ENCODE assay signal across 1 cellular context in the genomic region with DNA sequence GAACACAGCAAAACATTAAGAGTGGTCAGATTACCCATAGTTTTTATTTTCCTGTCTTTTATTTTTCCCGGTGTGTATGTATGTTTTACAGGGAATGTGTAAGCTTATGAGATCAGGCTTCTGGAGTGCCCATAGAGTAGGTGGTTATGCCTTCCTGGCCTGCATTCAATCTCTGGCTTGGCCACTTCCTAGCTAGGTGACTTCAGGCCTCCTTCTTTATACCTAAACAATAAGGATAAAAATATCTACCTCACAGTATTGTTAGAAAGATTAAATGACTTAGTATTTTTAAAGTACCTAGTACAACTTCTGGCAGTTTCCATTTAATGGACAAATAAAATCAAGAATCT.
TF ChIP-seq lines count a peak whose summit lies in the region.

No MANE protein-coding gene starts in this region.

TF ChIP-seq in IMR-90, 13 proteins besides CTCF, POLR2A, EP300 and RAD21 (continued from another document):
- TF ChIP-seq, protein P1, sequence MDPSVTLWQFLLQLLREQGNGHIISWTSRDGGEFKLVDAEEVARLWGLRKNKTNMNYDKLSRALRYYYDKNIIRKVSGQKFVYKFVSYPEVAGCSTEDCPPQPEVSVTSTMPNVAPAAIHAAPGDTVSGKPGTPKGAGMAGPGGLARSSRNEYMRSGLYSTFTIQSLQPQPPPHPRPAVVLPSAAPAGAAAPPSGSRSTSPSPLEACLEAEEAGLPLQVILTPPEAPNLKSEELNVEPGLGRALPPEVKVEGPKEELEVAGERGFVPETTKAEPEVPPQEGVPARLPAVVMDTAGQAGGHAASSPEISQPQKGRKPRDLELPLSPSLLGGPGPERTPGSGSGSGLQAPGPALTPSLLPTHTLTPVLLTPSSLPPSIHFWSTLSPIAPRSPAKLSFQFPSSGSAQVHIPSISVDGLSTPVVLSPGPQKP (IDR thresholded peaks at IDR 0.05; ENCODE audit: borderline replicate concordance, low read depth, low read length): no peak
- TF ChIP-seq NFE2L2 (IDR thresholded peaks at IDR 0.05; ENCODE audit: low read depth, low read length): no peak
- TF ChIP-seq RFX5 (IDR thresholded peaks at IDR 0.05; ENCODE audit: low read depth, low read length): no peak
- TF ChIP-seq, protein P2, sequence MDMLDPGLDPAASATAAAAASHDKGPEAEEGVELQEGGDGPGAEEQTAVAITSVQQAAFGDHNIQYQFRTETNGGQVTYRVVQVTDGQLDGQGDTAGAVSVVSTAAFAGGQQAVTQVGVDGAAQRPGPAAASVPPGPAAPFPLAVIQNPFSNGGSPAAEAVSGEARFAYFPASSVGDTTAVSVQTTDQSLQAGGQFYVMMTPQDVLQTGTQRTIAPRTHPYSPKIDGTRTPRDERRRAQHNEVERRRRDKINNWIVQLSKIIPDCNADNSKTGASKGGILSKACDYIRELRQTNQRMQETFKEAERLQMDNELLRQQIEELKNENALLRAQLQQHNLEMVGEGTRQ (IDR thresholded peaks at IDR 0.05; ENCODE audit: low read depth, low read length): no peak
TF ChIP-seq in IMR-90: peak in this region for 0.
